ENCODE assay signal across 21 cellular contexts in the genomic region with DNA sequence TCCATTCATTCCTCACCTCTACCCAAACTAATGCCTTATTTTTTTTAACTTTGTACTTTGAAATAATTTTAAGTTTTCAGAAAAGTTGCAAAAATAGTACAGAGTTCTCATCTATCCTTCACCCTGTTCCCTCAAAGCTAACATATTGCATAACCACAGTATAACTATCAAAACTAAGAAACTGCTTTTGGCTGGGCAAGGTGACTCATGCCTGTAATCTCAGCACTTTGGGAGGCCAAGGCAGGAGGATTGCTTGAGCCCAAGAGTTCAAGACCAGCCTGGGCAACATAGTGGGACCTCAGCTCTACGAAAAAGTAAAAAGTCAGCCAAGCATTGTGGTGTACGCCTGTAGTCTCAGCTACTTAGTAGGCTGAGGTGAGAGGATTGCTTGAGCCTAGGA.
"Had no signal": no experiment of that assay in that cellular context is flagged by ENCODE, and none has a peak within 500 bp of the region (broad histone marks: within the 10 kb centered on the region; RNA-seq: fewer than 3 reads in every experiment).

No MANE protein-coding gene starts in this region.

- H3K27me3 Mint-ChIP-seq: activated naive CD8-positive, alpha-beta T cell; T-helper 17 cell had no signal

- H3K4me3 Mint-ChIP-seq: activated CD8-positive, alpha-beta T cell treated with anti-CD3 and anti-CD28 coated beads, Interleukin-2, amount 10 ng/mL, durations not matched to agents 7 days and 5 days; activated naive CD4-positive, alpha-beta T cell treated with anti-CD3 and anti-CD28 coated beads for 36 hours; activated naive CD8-positive, alpha-beta T cell; T-helper 17 cell; WTC11 had no signal

- H3K27ac Mint-ChIP-seq: activated CD8-positive, alpha-beta T cell treated with anti-CD3 and anti-CD28 coated beads, Interleukin-2, amount 10 ng/mL, durations not matched to agents 7 days and 5 days; activated naive CD4-positive, alpha-beta T cell treated with anti-CD3 and anti-CD28 coated beads for 36 hours; activated naive CD8-positive, alpha-beta T cell; T-helper 17 cell; WTC11 had no signal

- H3K9me3 Mint-ChIP-seq: activated naive CD4-positive, alpha-beta T cell treated with anti-CD3 and anti-CD28 coated beads for 36 hours; WTC11 had no signal

- H3K4me1 Mint-ChIP-seq: WTC11 had no signal

- H3K36me3 Mint-ChIP-seq: WTC11 had no signal

- DNase-seq: activated CD4-positive, alpha-beta T cell treated with anti-CD3 and anti-CD28 coated beads for 48 hours; activated CD4-positive, alpha-beta T cell treated with anti-CD3 and anti-CD28 coated beads, Interleukin-2, amount 50 U/mL, for 4 hours; activated CD4-positive, CD25-positive, alpha-beta regulatory T cell treated with anti-CD3 and anti-CD28 coated beads, Interleukin-2, amount 50 U/mL, for 72 hours; activated CD8-positive, alpha-beta memory T cell treated with anti-CD3 and anti-CD28 coated beads, Interleukin-2, amount 50 U/mL, for 48 hours; activated CD8-positive, alpha-beta T cell treated with anti-CD3 and anti-CD28 coated beads, Interleukin-2, amount 10 ng/mL, durations not matched to agents 7 days and 5 days; activated gamma-delta T cell; activated naive CD4-positive, alpha-beta T cell treated with anti-CD3 and anti-CD28 coated beads for 36 hours; activated T-cell treated with anti-CD3 and anti-CD28 coated beads, Interleukin-2, amount 50 U/mL, for 1 hour; caudate nucleus; Karpas-422; NCI-H1092 treated with DMSO at 0.1 percent for 48 hours; NCI-H1417 treated with DMSO at 0.1 percent for 48 hours; NCI-H1694; NCI-H2029 treated with DMSO at 0.1 percent for 48 hours; NCI-H510A treated with DMSO at 0.1 percent for 48 hours; PC-3; SIG-M5; T-helper 17 cell; T-helper 9 cell had no signal
